Comparison of ENCODE assay signal across 8 cellular contexts in genomic region chr13:65638572-65639168, GRCh38.
DNase-seq lines count a peak whose midpoint lies in the region; ATAC-seq, FAIRE-seq and TF ChIP-seq lines count a peak whose summit lies in the region.

No MANE protein-coding gene starts in this region.

- no peak overlapping the region for H4K91ac ChIP-seq in IMR-90 (ENCODE audit: insufficient read depth, low read depth, low read length)

- WGBS in IMR-90 (ENCODE audit: extremely low coverage in 2 of 2, insufficient read length in 1 of 2), 2 experiments = no CpG with 5 or more reads among the region's 2 CpGs

- H3K36me3 Mint-ChIP-seq in WTC11 = no peaks in the 10 kb centered on the region

- POLR2A ChIA-PET in IMR-90 (lab: Charles Lee; ENCODE audit: unreplicated experiment) (interaction anchor here (0.5 kb wide), 1 partner anchor 527 kb away, joined by 6 read pairs; no protein-coding TSS in a partner anchor), WTC11 (lab: Charles Lee) (no interaction called here)

- H3K9me3 ChIP-seq in IMR-90 (ENCODE audit: control insufficient read depth, insufficient read depth, low read length) (no peaks in the 10 kb centered on the region), kidney (ENCODE audit: control insufficient read depth in 1 of 2, low read length in 2 of 2) (no peaks in the 10 kb centered on the region)

- H2BK20ac ChIP-seq in IMR-90 (ENCODE audit: low read depth, low read length) = no peak overlapping the region

- H3K36me3 ChIP-seq in GM06990 (ENCODE audit: control insufficient read depth, insufficient read depth, low read length) = no peaks in the 10 kb centered on the region
- no peaks in the 10 kb centered on the region for H3K36me3 ChIP-seq in IMR-90 (ENCODE audit: control insufficient read depth, insufficient read depth, low read length)
- no peaks in the 10 kb centered on the region for H3K36me3 ChIP-seq in kidney (ENCODE audit: control insufficient read depth in 1 of 2, insufficient read depth in 2 of 2, low read length in 2 of 2)

- in situ Hi-C loops in IMR-90 (cut with MboI; ENCODE audit: low sequenced_read_pairs) = loop anchor here (10.0 to 25.0 kb wide), 3 partner anchors 814 to 1476 kb away; no protein-coding TSS in a partner anchor

- H3K27ac ChIP-seq in IMR-90 (ENCODE audit: insufficient read depth, low read length) (no peak overlapping the region), kidney (ENCODE audit: low read depth in 2 of 2, low read length in 2 of 2) (no peak overlapping the region)

- H3K4me1 Mint-ChIP-seq in WTC11 = no peaks in the 10 kb centered on the region

- no peak overlapping the region for H3K9ac ChIP-seq in IMR-90 (ENCODE audit: low read depth, low read length)
- H3K9ac ChIP-seq in kidney (ENCODE audit: low read length in 2 of 2) = no peak overlapping the region

- peak; percentile 92 for TF ChIP-seq RAD21 in IMR-90 (IDR thresholded peaks at IDR 0.05; ENCODE audit: low read length)

- CTCF ChIA-PET in IMR-90 (lab: Yijun Ruan, JAX) = interaction anchor here (0.6 to 1.4 kb wide), 6 partner anchors 9 to 1166 kb away, joined by 3 to 5 read pairs (median 3); no protein-coding TSS in a partner anchor
- CTCF ChIA-PET in WTC11 (lab: Charles Lee) = interaction anchor here (1.0 to 1.8 kb wide), 5 partner anchors 13 to 1684 kb away, joined by 3 to 12 read pairs (median 5); no protein-coding TSS in a partner anchor

- dilution Hi-C loops in IMR-90 (cut with HindIII; ENCODE audit: low sequenced_read_pairs, unreplicated experiment) = no loop called here

- H3K27ac Mint-ChIP-seq in WTC11 = no peak overlapping the region

- TF ChIP-seq CTCF in GM06990 (IDR thresholded peaks at IDR 0.05; ENCODE audit: insufficient read depth, low read length, poor library complexity, severe bottlenecking) (peak; percentile 44), IMR-90 (conservative IDR thresholded peaks at IDR 0.05; ENCODE audit: low read depth, low read length) (peak; percentile 85), WTC11 (IDR thresholded peaks at IDR 0.05) (peak; percentile 53), kidney (IDR thresholded peaks at IDR 0.05; ENCODE audit: borderline replicate concordance, extremely low read depth, insufficient read depth) (peak; percentile 32)

- H3K27me3 Mint-ChIP-seq in WTC11 (ENCODE audit: low read depth) = no peaks in the 10 kb centered on the region

- no peak overlapping the region for H2AFZ ChIP-seq in IMR-90 (replicated peaks; ENCODE audit: low read length, poor library complexity)

- ATAC-seq in GM21576 (IDR thresholded peaks at IDR 0.05; ENCODE audit: unreplicated experiment) = peak; percentile 84
- peak; percentile 88 for ATAC-seq in IMR-90 (ENCODE audit: low read depth)
- ATAC-seq in WTC11 = peak; percentile 88
- ATAC-seq in GM21447 (IDR thresholded peaks at IDR 0.05; ENCODE audit: unreplicated experiment) = no peak

- H3K4me1 ChIP-seq in IMR-90 (ENCODE audit: control insufficient read depth, insufficient read depth, low read length) (no peaks in the 10 kb centered on the region), kidney (ENCODE audit: control insufficient read depth in 1 of 2, insufficient read depth in 1 of 2, low read depth in 1 of 2, low read length in 2 of 2) (no peaks in the 10 kb centered on the region)

- no peak overlapping the region for H4K5ac ChIP-seq in IMR-90 (ENCODE audit: low read depth, low read length)

- H3K27me3 ChIP-seq in GM06990 (replicated peaks; ENCODE audit: control insufficient read depth, insufficient read depth, low read length) (no peaks in the 10 kb centered on the region), IMR-90 (ENCODE audit: control insufficient read depth, insufficient read depth, low read length) (no peaks in the 10 kb centered on the region)

- no peak overlapping the region for H3K4me3 Mint-ChIP-seq in WTC11

- H3K4me3 ChIP-seq in GM06990 (replicated peaks; ENCODE audit: low read depth, low read length) = no peak overlapping the region
- no peak overlapping the region for H3K4me3 ChIP-seq in IMR-90 (ENCODE audit: insufficient read depth, low read depth, low read length)
- no peak overlapping the region for H3K4me3 ChIP-seq in kidney (ENCODE audit: low read length in 2 of 2)

- H3K14ac ChIP-seq in IMR-90 (replicated peaks; ENCODE audit: low read depth, low read length) = no peak overlapping the region

- H2BK5ac ChIP-seq in IMR-90 (ENCODE audit: low read depth, low read length, poor library complexity, severe bottlenecking) = no peak overlapping the region

- TF ChIP-seq POLR2A in IMR-90 (IDR thresholded peaks at IDR 0.05; ENCODE audit: low read depth, low read length) = no peak

- no peak overlapping the region for H3K23ac ChIP-seq in IMR-90 (ENCODE audit: low read depth, low read length)

- no peaks in the 10 kb centered on the region for H3K9me3 Mint-ChIP-seq in WTC11

- intact Hi-C loops in IMR-90 (cut with micrococcal nuclease) (loop anchor here (1.0 to 10.0 kb wide), 6 partner anchors 344 to 1484 kb away; no protein-coding TSS in a partner anchor), kidney (cut with DNase I) (no loop called here)

- H3K79me1 ChIP-seq in IMR-90 (ENCODE audit: low read depth in 1 of 2, low read length in 2 of 2) = no peaks in the 10 kb centered on the region

- no peak for DNase-seq in GM06990 (ENCODE audit: extremely low read depth, insufficient read length)
- peak; percentile 63 for DNase-seq in IMR-90
- no peak for DNase-seq in WTC11 (ENCODE audit: low spot score)
- DNase-seq in kidney = no peak
- DNase-seq in activated T-cell treated with anti-CD3 and anti-CD28 coated beads, Interleukin-2, amount 50 U/mL, for 48 hours = no peak
- no peak for DNase-seq in islet precursor cell

- no peak overlapping the region for H3K4me2 ChIP-seq in IMR-90 (ENCODE audit: low read depth, low read length)

- BruUV-seq in IMR-90 (replicated peaks; lab: Mats Ljungman, UMichigan) = no TSS peak

- no peak overlapping the region for H3K56ac ChIP-seq in IMR-90 (ENCODE audit: extremely low read depth, insufficient read depth, low read length)

- H2AK5ac ChIP-seq in IMR-90 (ENCODE audit: low read depth, low read length) = no peak overlapping the region

- no peaks in the 10 kb centered on the region for H4K20me1 ChIP-seq in IMR-90 (ENCODE audit: insufficient read depth, low read length)

- no peak overlapping the region for H3K18ac ChIP-seq in IMR-90 (ENCODE audit: low read depth, low read length)

- H2AK9ac ChIP-seq in IMR-90 (replicated peaks; ENCODE audit: low read depth, low read length, poor library complexity) = no peak overlapping the region

- H3K4ac ChIP-seq in IMR-90 (ENCODE audit: low read depth, low read length) = no peak overlapping the region

- H4K8ac ChIP-seq in IMR-90 (ENCODE audit: low read depth in 2 of 2, low read length in 2 of 2) = no peak overlapping the region

- no peak overlapping the region for H2BK15ac ChIP-seq in IMR-90 (ENCODE audit: low read depth, low read length)

- H3K9me1 ChIP-seq in IMR-90 (ENCODE audit: insufficient read depth, low read length) = no peaks in the 10 kb centered on the region

- no peak for FAIRE-seq in kidney (lab: Jason Lieb, UNC)

- H2BK120ac ChIP-seq in IMR-90 (ENCODE audit: low read depth, low read length) = no peak overlapping the region

TF ChIP-seq in IMR-90, 13 proteins besides CTCF, POLR2A, EP300 and RAD21:
- TF ChIP-seq CEBPB (IDR thresholded peaks at IDR 0.05; ENCODE audit: low read depth, low read length) (no peak), SMC3 (IDR thresholded peaks at IDR 0.05; ENCODE audit: low read depth, low read length) (peak; percentile 79), CHD1 (IDR thresholded peaks at IDR 0.05; ENCODE audit: low read depth, low read length) (no peak)

TF ChIP-seq in WTC11, 78 proteins besides CTCF, POLR2A, EP300 and RAD21 (continues in another document):
- no peak for TF ChIP-seq HMGA2 (CRISPR knock-in tag; IDR thresholded peaks at IDR 0.05)
- no peak for TF ChIP-seq TCF7 (CRISPR knock-in tag; IDR thresholded peaks at IDR 0.05; ENCODE audit: low read depth)
- TF ChIP-seq AFF4 (CRISPR knock-in tag; IDR thresholded peaks at IDR 0.05; ENCODE audit: borderline replicate concordance) = no peak
- no peak for TF ChIP-seq CDX4 (CRISPR knock-in tag; IDR thresholded peaks at IDR 0.05; ENCODE audit: borderline replicate concordance)

Comparison
In these comparisons a context has a peak if more than half of its experiments do, and no peak if none do; other contexts are left out.
1. CTCF ChIP-seq: peak in every context shown above with its lines; median percentile 85 in IMR-90; 53 in WTC11; 44 in GM06990; 32 in kidney.